Comparison of ENCODE assay signal across 28 cellular contexts in the genomic region with DNA sequence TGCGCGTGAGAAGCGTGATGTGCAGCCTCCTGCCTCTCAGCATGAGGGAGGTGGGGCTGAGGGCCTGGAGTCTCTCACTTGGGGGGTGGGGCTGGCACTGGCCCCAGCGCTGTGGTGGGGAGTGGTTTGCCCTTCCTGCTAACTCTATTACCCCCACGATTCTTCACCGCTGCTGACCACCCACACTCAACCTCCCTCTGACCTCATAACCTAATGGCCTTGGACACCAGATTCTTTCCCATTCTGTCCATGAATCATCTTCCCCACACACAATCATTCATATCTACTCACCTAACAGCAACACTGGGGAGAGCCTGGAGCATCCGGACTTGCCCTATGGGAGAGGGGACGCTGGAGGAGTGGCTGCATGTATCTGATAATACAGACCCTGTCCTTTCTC. TPM values are rescaled to one million over a fixed set of nuclear protein-coding genes. Genes with fewer than 3 reads are reported as not detected.
A peak's percentile ranks its signal among the peaks of the same experiment; 100 is the strongest.
DNase-seq lines count a peak whose midpoint lies in the region; ATAC-seq, FAIRE-seq and TF ChIP-seq lines count a peak whose summit lies in the region.
"Had no signal": no experiment of that assay in that cellular context is flagged by ENCODE, and none has a peak within 500 bp of the region (broad histone marks: within the 10 kb centered on the region; RNA-seq: fewer than 3 reads in every experiment).

No MANE protein-coding gene starts in this region.

- no peak overlapping the region for H3K27ac ChIP-seq in CD8-positive, alpha-beta T cell (ENCODE audit: low read depth, low read length)
- H3K27ac ChIP-seq: dorsolateral prefrontal cortex, gastrocnemius medialis, HL-60 had no signal

- no peaks in the 10 kb centered on the region for H3K36me3 Mint-ChIP-seq in endothelial cell (ENCODE audit: low read depth, unreplicated experiment)
- H3K36me3 Mint-ChIP-seq in CD8-positive, alpha-beta T cell = no peaks in the 10 kb centered on the region
- H3K36me3 Mint-ChIP-seq: activated CD4-positive, alpha-beta memory T cell treated with anti-CD3 and anti-CD28 coated beads for 36 hours; IgD-negative memory B cell; natural killer cell treated with Interleukin-12 subunit alpha and Interleukin-12 subunit beta and Interleukin-15 and Interleukin-18, amount 100 ng/mL, for 72 hours had no signal

- H3K4me3 ChIP-seq in MG63 = no peak overlapping the region
- H3K4me3 ChIP-seq in CD8-positive, alpha-beta T cell (ENCODE audit: low read depth, low read length) = no peak overlapping the region
- H3K4me3 ChIP-seq: dorsolateral prefrontal cortex, gastrocnemius medialis, tibial nerve had no signal

- no peaks in the 10 kb centered on the region for H3K9me3 ChIP-seq in MG63
- no peaks in the 10 kb centered on the region for H3K9me3 ChIP-seq in CD8-positive, alpha-beta T cell (ENCODE audit: low read length)
- H3K9me3 ChIP-seq: gastrocnemius medialis, tibial nerve had no signal

- peak overlapping the region; percentile 2 for H3K4me3 Mint-ChIP-seq in endothelial cell (ENCODE audit: unreplicated experiment)
- no peak overlapping the region for H3K4me3 Mint-ChIP-seq in CD8-positive, alpha-beta T cell
- H3K4me3 Mint-ChIP-seq: activated B cell treated with CpG ODN at 0.5 μM for 24 hours; activated CD4-positive, alpha-beta memory T cell treated with anti-CD3 and anti-CD28 coated beads for 36 hours; CD4-positive, alpha-beta T cell; IgD-negative memory B cell; natural killer cell treated with Interleukin-12 subunit alpha and Interleukin-12 subunit beta and Interleukin-15 and Interleukin-18, amount 100 ng/mL, for 72 hours had no signal

- no peak for TF ChIP-seq CTCF in endothelial cell (IDR thresholded peaks at IDR 0.05; ENCODE audit: unreplicated experiment)
- no peak for TF ChIP-seq CTCF in CD8-positive, alpha-beta T cell (IDR thresholded peaks at IDR 0.05)

- ATAC-seq in CD8-positive, alpha-beta T cell = no peak
- ATAC-seq in GM21576 (IDR thresholded peaks at IDR 0.05; ENCODE audit: unreplicated experiment) = no peak
- ATAC-seq: gastrocnemius medialis; natural killer cell treated with Interleukin-12 subunit alpha and Interleukin-12 subunit beta and Interleukin-15 and Interleukin-18, amount 100 ng/mL, for 72 hours; stimulated activated naive CD8-positive, alpha-beta T cell treated with anti-CD3 and anti-CD28 coated beads, Interleukin-15, Interleukin-2, amounts not matched to agents 100 U/mL and 50 U/mL, for 24 hours had no signal

- peaks cover 7% of the 10 kb centered on the region; the same call in 1 of the 2 replicates for H3K27me3 ChIP-seq in MG63
- no peaks in the 10 kb centered on the region for H3K27me3 ChIP-seq in CD8-positive, alpha-beta T cell (ENCODE audit: insufficient read depth, low read length)
- H3K27me3 ChIP-seq: dorsolateral prefrontal cortex, gastrocnemius medialis, tibial nerve had no signal

- H3K4me1 Mint-ChIP-seq in endothelial cell (ENCODE audit: unreplicated experiment) = no peaks in the 10 kb centered on the region
- no peaks in the 10 kb centered on the region for H3K4me1 Mint-ChIP-seq in CD8-positive, alpha-beta T cell (ENCODE audit: low read depth)
- H3K4me1 Mint-ChIP-seq: activated B cell treated with CpG ODN at 0.5 μM for 24 hours, IgD-negative memory B cell had no signal

- FAIRE-seq in GM12892 (lab: Jason Lieb, UNC) = no peak
- FAIRE-seq: small intestine had no signal

- POLR2A ChIA-PET in CD8-positive, alpha-beta T cell (lab: Charles Lee) = no interaction called here

- no peaks in the 10 kb centered on the region for H3K36me3 ChIP-seq in MG63
- no peaks in the 10 kb centered on the region for H3K36me3 ChIP-seq in CD8-positive, alpha-beta T cell (ENCODE audit: insufficient read depth, low read length)
- H3K36me3 ChIP-seq: gastrocnemius medialis, tibial nerve had no signal

- CTCF ChIA-PET in CD8-positive, alpha-beta T cell (lab: Charles Lee) = no interaction called here

- DNase-seq in GM03348 (ENCODE audit: low spot score) (peak; percentile 29), MG63 (peak; percentile 18), endothelial cell (ENCODE audit: low spot score) (no peak), renal cortical epithelial cell (ENCODE audit: low read depth) (peak; percentile 13), GM12892 (ENCODE audit: insufficient read length) (no peak), nucleus accumbens (lab: John Stamatoyannopoulos, UW) (no peak)
- DNase-seq in CD8-positive, alpha-beta T cell = no peak
- DNase-seq: activated B cell treated with CpG ODN at 0.5 μM for 24 hours; activated CD4-positive, alpha-beta memory T cell treated with anti-CD3 and anti-CD28 coated beads for 36 hours; activated gamma-delta T cell treated with Interleukin-2 at 50 U/mL for 16 hours; activated T-cell treated with anti-CD3 and anti-CD28 coated beads for 4 hours; amygdala; CD4-positive, alpha-beta T cell; DMS153; dorsolateral prefrontal cortex; gastrocnemius medialis; MV-4-11; NCI-H1694 treated with DMSO at 0.1 percent for 48 hours; small intestine; stimulated activated naive CD8-positive, alpha-beta T cell treated with anti-CD3 and anti-CD28 coated beads, Interleukin-15, Interleukin-2, amounts not matched to agents 100 U/mL and 50 U/mL, for 24 hours had no signal

- H3K27me3 Mint-ChIP-seq in endothelial cell (ENCODE audit: unreplicated experiment) = no peaks in the 10 kb centered on the region
- H3K27me3 Mint-ChIP-seq in CD8-positive, alpha-beta T cell (ENCODE audit: low read depth) = peaks cover 3% of the 10 kb centered on the region
- H3K27me3 Mint-ChIP-seq: activated B cell treated with CpG ODN at 0.5 μM for 24 hours, IgD-negative memory B cell had no signal

- H3K27ac Mint-ChIP-seq in endothelial cell (ENCODE audit: unreplicated experiment) = no peak overlapping the region
- no peak overlapping the region for H3K27ac Mint-ChIP-seq in CD8-positive, alpha-beta T cell
- H3K27ac Mint-ChIP-seq: activated B cell treated with CpG ODN at 0.5 μM for 24 hours; activated CD4-positive, alpha-beta memory T cell treated with anti-CD3 and anti-CD28 coated beads for 36 hours; CD4-positive, alpha-beta T cell; IgD-negative memory B cell; natural killer cell treated with Interleukin-12 subunit alpha and Interleukin-12 subunit beta and Interleukin-15 and Interleukin-18, amount 100 ng/mL, for 72 hours had no signal

- no peak for TF ChIP-seq POLR2A in GM12892 (IDR thresholded peaks at IDR 0.05; ENCODE audit: low read depth, low read length)

- no peaks in the 10 kb centered on the region for H3K4me1 ChIP-seq in CD8-positive, alpha-beta T cell (ENCODE audit: insufficient read depth, low read length)
- H3K4me1 ChIP-seq: gastrocnemius medialis had no signal

- no peaks in the 10 kb centered on the region for H3K9me3 Mint-ChIP-seq in endothelial cell (ENCODE audit: unreplicated experiment)
- no peaks in the 10 kb centered on the region for H3K9me3 Mint-ChIP-seq in CD8-positive, alpha-beta T cell
- H3K9me3 Mint-ChIP-seq: activated B cell treated with CpG ODN at 0.5 μM for 24 hours; activated CD4-positive, alpha-beta memory T cell treated with anti-CD3 and anti-CD28 coated beads for 36 hours; CD4-positive, alpha-beta T cell; natural killer cell treated with Interleukin-12 subunit alpha and Interleukin-12 subunit beta and Interleukin-15 and Interleukin-18, amount 100 ng/mL, for 72 hours had no signal

- intact Hi-C loops in CD8-positive, alpha-beta T cell (cut with DNase I, micrococcal nuclease) = no loop called here

RNA-seq across cellular contexts. Expression of gene CD177, which starts 8.7 kb away (rescaled TPM):
- total RNA-seq in MG63 (2014; rRNA removed; shearing (Covaris generic); ENCODE audit: low replicate concordance) = 2.7 and 4.9 TPM in 2 replicates
- 0.38 TPM for total RNA-seq in endothelial cell (ENCODE audit: unreplicated experiment)
- 1.7 and 2.5 TPM in 2 replicates for total RNA-seq in renal cortical epithelial cell
- not detected for polyA plus RNA-seq in GM12892 (2012; ENCODE audit: missing spikeins)
- total RNA-seq in CD8-positive, alpha-beta T cell = not detected
- total RNA-seq: activated B cell treated with CpG ODN at 0.5 μM for 24 hours; activated CD4-positive, alpha-beta memory T cell treated with anti-CD3 and anti-CD28 coated beads for 36 hours; CD4-positive, alpha-beta T cell; natural killer cell treated with Interleukin-12 subunit alpha and Interleukin-12 subunit beta and Interleukin-15 and Interleukin-18, amount 100 ng/mL, for 72 hours; SK-MEL-5; T-helper 2 cell treated with Interferon-gamma antibody and Interleukin-4, amounts not matched to agents 100 ng/mL and 5 ng/mL, for 36 hours had no signal
- polyA plus RNA-seq: IgD-negative memory B cell, small intestine had no signal

RNA-seq across cellular contexts. Expression of gene TEX101, which starts 52.5 kb away (rescaled TPM):
- total RNA-seq in MG63 (2014; rRNA removed; shearing (Covaris generic); ENCODE audit: low replicate concordance) = not detected in 2 replicates
- total RNA-seq in endothelial cell (ENCODE audit: unreplicated experiment) = not detected
- total RNA-seq in renal cortical epithelial cell = not detected in 2 replicates
- not detected for polyA plus RNA-seq in GM12892 (2012; ENCODE audit: missing spikeins)
- total RNA-seq in CD8-positive, alpha-beta T cell = not detected
- total RNA-seq: activated B cell treated with CpG ODN at 0.5 μM for 24 hours; activated CD4-positive, alpha-beta memory T cell treated with anti-CD3 and anti-CD28 coated beads for 36 hours; cardiac septum; CD4-positive, alpha-beta T cell; gastrocnemius medialis; natural killer cell treated with Interleukin-12 subunit alpha and Interleukin-12 subunit beta and Interleukin-15 and Interleukin-18, amount 100 ng/mL, for 72 hours; SK-MEL-5; T-helper 2 cell treated with Interferon-gamma antibody and Interleukin-4, amounts not matched to agents 100 ng/mL and 5 ng/mL, for 36 hours; tibial nerve had no signal
- polyA plus RNA-seq: IgD-negative memory B cell, small intestine had no signal

Comparison
In these comparisons a context has a peak if more than half of its experiments do, and no peak if none do; other contexts are left out.
1. DNase-seq: peak in GM03348 (single experiment), MG63 (single experiment) and renal cortical epithelial cell (single experiment); none in endothelial cell (single experiment), GM12892 (single experiment), CD8-positive, alpha-beta T cell (0 of 7) and nucleus accumbens (0 of 56).